ENCODE assay signal across 9 cellular contexts in genomic region chr6:7106215-7106751, GRCh38. TPM values are rescaled to one million over a fixed set of nuclear protein-coding genes. Genes with fewer than 3 reads are reported as not detected.
A peak's percentile ranks its signal among the peaks of the same experiment; 100 is the strongest.
DNase-seq lines count a peak whose midpoint lies in the region; ATAC-seq, FAIRE-seq and TF ChIP-seq lines count a peak whose summit lies in the region.
"Had no signal": no experiment of that assay in that cellular context is flagged by ENCODE, and none has a peak within 500 bp of the region (broad histone marks: within the 10 kb centered on the region; RNA-seq: fewer than 3 reads in every experiment).

No MANE protein-coding gene starts in this region.

- no peak for ATAC-seq in activated T-cell treated with anti-CD3 and anti-CD28 coated beads, Interleukin-2, amount 50 U/mL, for 72 hours (replicated peaks in 1 of 2)
- ATAC-seq in GM18519 (IDR thresholded peaks at IDR 0.05; ENCODE audit: low FRiP score, unreplicated experiment) = no peak

- no peaks in the 10 kb centered on the region for H3K9me3 ChIP-seq in kidney (ENCODE audit: control insufficient read depth in 1 of 2, low read length in 2 of 2)
- H3K9me3 ChIP-seq in tibial artery = no peaks in the 10 kb centered on the region

- intact Hi-C loops in activated T-helper 1 cell treated with anti-CD3 and anti-CD28 coated beads, Interleukin-12 subunit alpha, Interleukin-12 subunit beta, Interleukin-2, Interleukin-4 antibody, amounts not matched to agents 30 ng/mL and 10 ng/mL and 1 ng/mL, durations not matched to agents 14 hours and 24 hours and 36 hours (cut with micrococcal nuclease) = loop anchor here (2.0 to 5.0 kb wide), 5 partner anchors 137 to 591 kb away; partner anchors contain the start of gene SSR1
- intact Hi-C loops in kidney (cut with DNase I) = no loop called here
- intact Hi-C loops in tibial artery (cut with DNase I; ENCODE audit: low total_unique reads) = no loop called here

- H3K27me3 ChIP-seq in tibial artery = no peaks in the 10 kb centered on the region

- peaks cover 3 to 4% of the 10 kb centered on the region in 2 donors for H3K36me3 Mint-ChIP-seq in activated T-cell treated with anti-CD3 and anti-CD28 coated beads, Interleukin-2, amount 50 U/mL, for 72 hours (ENCODE audit: insufficient read depth in 2 of 2)
- peaks cover 7% of the 10 kb centered on the region for H3K36me3 Mint-ChIP-seq in activated T-helper 1 cell treated with anti-CD3 and anti-CD28 coated beads, Interleukin-12 subunit alpha, Interleukin-12 subunit beta, Interleukin-2, Interleukin-4 antibody, amounts not matched to agents 30 ng/mL and 10 ng/mL and 1 ng/mL, durations not matched to agents 14 hours and 24 hours and 36 hours (ENCODE audit: low read depth)

- TF ChIP-seq CTCF in kidney (IDR thresholded peaks at IDR 0.05; ENCODE audit: borderline replicate concordance, extremely low read depth, insufficient read depth) (no peak), tibial artery (IDR thresholded peaks at IDR 0.05) (no peak)

- H3K9me3 Mint-ChIP-seq in activated T-cell treated with anti-CD3 and anti-CD28 coated beads, Interleukin-2, amount 50 U/mL, for 72 hours = no peaks in the 10 kb centered on the region
- no peaks in the 10 kb centered on the region for H3K9me3 Mint-ChIP-seq in activated T-helper 1 cell treated with anti-CD3 and anti-CD28 coated beads, Interleukin-12 subunit alpha, Interleukin-12 subunit beta, Interleukin-2, Interleukin-4 antibody, amounts not matched to agents 30 ng/mL and 10 ng/mL and 1 ng/mL, durations not matched to agents 14 hours and 24 hours and 36 hours

- peaks cover 30% of the 10 kb centered on the region for H3K4me1 Mint-ChIP-seq in activated T-cell treated with anti-CD3 and anti-CD28 coated beads, Interleukin-2, amount 50 U/mL, for 72 hours (ENCODE audit: low read depth)
- peaks cover 28% of the 10 kb centered on the region for H3K4me1 Mint-ChIP-seq in activated T-helper 1 cell treated with anti-CD3 and anti-CD28 coated beads, Interleukin-12 subunit alpha, Interleukin-12 subunit beta, Interleukin-2, Interleukin-4 antibody, amounts not matched to agents 30 ng/mL and 10 ng/mL and 1 ng/mL, durations not matched to agents 14 hours and 24 hours and 36 hours (ENCODE audit: low read depth)

- H3K4me3 Mint-ChIP-seq in activated T-cell treated with anti-CD3 and anti-CD28 coated beads, Interleukin-2, amount 50 U/mL, for 72 hours = peak overlapping the region; percentile 85 to 94
- H3K4me3 Mint-ChIP-seq in activated T-helper 1 cell treated with anti-CD3 and anti-CD28 coated beads, Interleukin-12 subunit alpha, Interleukin-12 subunit beta, Interleukin-2, Interleukin-4 antibody, amounts not matched to agents 30 ng/mL and 10 ng/mL and 1 ng/mL, durations not matched to agents 14 hours and 24 hours and 36 hours = peak overlapping the region; percentile 85

- no peak overlapping the region for H3K9ac ChIP-seq in kidney (ENCODE audit: low read length in 2 of 2)

- peaks cover 3 to 12% of the 10 kb centered on the region in 2 donors for H3K4me1 ChIP-seq in kidney (ENCODE audit: control insufficient read depth in 1 of 2, insufficient read depth in 1 of 2, low read depth in 1 of 2, low read length in 2 of 2)
- H3K4me1 ChIP-seq in tibial artery = peaks cover 0 to 22% (median 16%) of the 10 kb centered on the region in 4 donors

- no peaks in the 10 kb centered on the region for H3K27me3 Mint-ChIP-seq in activated T-cell treated with anti-CD3 and anti-CD28 coated beads, Interleukin-2, amount 50 U/mL, for 72 hours (ENCODE audit: low read depth)
- peaks cover 27% of the 10 kb centered on the region for H3K27me3 Mint-ChIP-seq in activated T-helper 1 cell treated with anti-CD3 and anti-CD28 coated beads, Interleukin-12 subunit alpha, Interleukin-12 subunit beta, Interleukin-2, Interleukin-4 antibody, amounts not matched to agents 30 ng/mL and 10 ng/mL and 1 ng/mL, durations not matched to agents 14 hours and 24 hours and 36 hours (ENCODE audit: insufficient read depth)

- peak overlapping the region; percentile 47 to 53 for H3K27ac ChIP-seq in kidney (ENCODE audit: low read depth in 2 of 2, low read length in 2 of 2)
- H3K27ac ChIP-seq in tibial artery = peak overlapping the region; percentile 90 to 96

- DNase-seq in activated T-cell treated with anti-CD3 and anti-CD28 coated beads, Interleukin-2, amount 50 U/mL, for 72 hours = no peak
- DNase-seq in activated T-cell treated with anti-CD3 and anti-CD28 coated beads, Interleukin-2, amount 50 U/mL, for 48 hours = no peak
- DNase-seq in activated T-helper 1 cell treated with anti-CD3 and anti-CD28 coated beads, Interleukin-12 subunit alpha, Interleukin-12 subunit beta, Interleukin-2, Interleukin-4 antibody, amounts not matched to agents 30 ng/mL and 10 ng/mL and 1 ng/mL, durations not matched to agents 14 hours and 24 hours and 36 hours (ENCODE audit: low spot score) = no peak
- DNase-seq in kidney (no peak), tibial artery (peak in 1 of 2 donors; percentile 31), H4 (ENCODE audit: low spot score) (no peak), H54 (ENCODE audit: insufficient read length, low spot score) (no peak)
- DNase-seq: DMS79 treated with DMSO at 0.1 percent for 48 hours had no signal

- peak overlapping the region; percentile 86 for H3K27ac Mint-ChIP-seq in activated T-cell treated with anti-CD3 and anti-CD28 coated beads, Interleukin-2, amount 50 U/mL, for 72 hours
- peak overlapping the region; percentile 90 for H3K27ac Mint-ChIP-seq in activated T-helper 1 cell treated with anti-CD3 and anti-CD28 coated beads, Interleukin-12 subunit alpha, Interleukin-12 subunit beta, Interleukin-2, Interleukin-4 antibody, amounts not matched to agents 30 ng/mL and 10 ng/mL and 1 ng/mL, durations not matched to agents 14 hours and 24 hours and 36 hours

- TF ChIP-seq POLR2A in H54 (IDR thresholded peaks at IDR 0.05; ENCODE audit: low read depth, low read length) = no peak

- no peaks in the 10 kb centered on the region for H3K36me3 ChIP-seq in kidney (ENCODE audit: control insufficient read depth in 1 of 2, insufficient read depth in 2 of 2, low read length in 2 of 2)
- H3K36me3 ChIP-seq in tibial artery = no peaks in the 10 kb centered on the region

- H3K4me3 ChIP-seq in kidney (ENCODE audit: low read length in 2 of 2) (peak overlapping the region; percentile 29 to 94), tibial artery (peak overlapping the region; percentile 78 to 90)

- FAIRE-seq in kidney (lab: Jason Lieb, UNC) = no peak
- no peak for FAIRE-seq in H54 (lab: Jason Lieb, UNC)

RNA-seq across cellular contexts. Expression of gene RREB1, which starts 1.5 kb away (rescaled TPM):
- 10 to 100 TPM; 16.0 to 16.4 TPM for total RNA-seq in activated T-cell treated with anti-CD3 and anti-CD28 coated beads, Interleukin-2, amount 50 U/mL, for 72 hours
- 12.3 and 12.7 TPM in 2 replicates for total RNA-seq in activated T-helper 1 cell treated with anti-CD3 and anti-CD28 coated beads, Interleukin-12 subunit alpha, Interleukin-12 subunit beta, Interleukin-2, Interleukin-4 antibody, amounts not matched to agents 30 ng/mL and 10 ng/mL and 1 ng/mL, durations not matched to agents 14 hours and 24 hours and 36 hours
- 56.5 TPM for total RNA-seq in kidney
- 5.9 TPM for polyA plus RNA-seq in kidney (ENCODE audit: insufficient read depth, low read depth, low replicate concordance)
- total RNA-seq in H4 (2014; rRNA removed; shearing (Covaris generic)) = 5.3 and 13.0 TPM in 2 replicates
